Comparison of ENCODE assay signal across 1 cellular context in genomic region chr5:174371600-174372094, GRCh38.
TF ChIP-seq lines count a peak whose summit lies in the region.

No MANE protein-coding gene starts in this region.

TF ChIP-seq in HEK293, 187 proteins besides CTCF, POLR2A, EP300 and RAD21 (continued from another document and continues in another):
- TF ChIP-seq, protein P1, sequence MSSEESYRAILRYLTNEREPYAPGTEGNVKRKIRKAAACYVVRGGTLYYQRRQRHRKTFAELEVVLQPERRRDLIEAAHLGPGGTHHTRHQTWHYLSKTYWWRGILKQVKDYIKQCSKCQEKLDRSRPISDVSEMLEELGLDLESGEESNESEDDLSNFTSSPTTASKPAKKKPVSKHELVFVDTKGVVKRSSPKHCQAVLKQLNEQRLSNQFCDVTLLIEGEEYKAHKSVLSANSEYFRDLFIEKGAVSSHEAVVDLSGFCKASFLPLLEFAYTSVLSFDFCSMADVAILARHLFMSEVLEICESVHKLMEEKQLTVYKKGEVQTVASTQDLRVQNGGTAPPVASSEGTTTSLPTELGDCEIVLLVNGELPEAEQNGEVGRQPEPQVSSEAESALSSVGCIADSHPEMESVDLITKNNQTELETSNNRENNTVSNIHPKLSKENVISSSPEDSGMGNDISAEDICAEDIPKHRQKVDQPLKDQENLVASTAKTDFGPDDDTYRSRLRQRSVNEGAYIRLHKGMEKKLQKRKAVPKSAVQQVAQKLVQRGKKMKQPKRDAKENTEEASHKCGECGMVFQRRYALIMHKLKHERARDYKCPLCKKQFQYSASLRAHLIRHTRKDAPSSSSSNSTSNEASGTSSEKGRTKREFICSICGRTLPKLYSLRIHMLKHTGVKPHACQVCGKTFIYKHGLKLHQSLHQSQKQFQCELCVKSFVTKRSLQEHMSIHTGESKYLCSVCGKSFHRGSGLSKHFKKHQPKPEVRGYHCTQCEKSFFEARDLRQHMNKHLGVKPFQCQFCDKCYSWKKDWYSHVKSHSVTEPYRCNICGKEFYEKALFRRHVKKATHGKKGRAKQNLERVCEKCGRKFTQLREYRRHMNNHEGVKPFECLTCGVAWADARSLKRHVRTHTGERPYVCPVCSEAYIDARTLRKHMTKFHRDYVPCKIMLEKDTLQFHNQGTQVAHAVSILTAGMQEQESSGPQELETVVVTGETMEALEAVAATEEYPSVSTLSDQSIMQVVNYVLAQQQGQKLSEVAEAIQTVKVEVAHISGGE (tag by site-specific recombination; conservative IDR thresholded peaks at IDR 0.05; ENCODE audit: low read depth) = no peak
- peak; percentile 75 for TF ChIP-seq ZFP69B (tag by site-specific recombination; IDR thresholded peaks at IDR 0.05)
- no peak; the same call in 1 of the 2 replicates for TF ChIP-seq ZNF76 (tag by site-specific recombination; IDR thresholded peaks at IDR 0.05; ENCODE audit: borderline replicate concordance, low read depth)
- TF ChIP-seq ZNF561 (tag by site-specific recombination; IDR thresholded peaks at IDR 0.05; ENCODE audit: borderline replicate concordance) = peak; percentile 82
- peak; percentile 34 for TF ChIP-seq ZNF18 (tag by site-specific recombination; IDR thresholded peaks at IDR 0.05)
- 0 out of 2 replicates have a peak, but pooled peaks have one; percentile 35 for TF ChIP-seq ZNF768 (tag by site-specific recombination; IDR thresholded peaks at IDR 0.05)
- TF ChIP-seq ZBTB48 (tag by site-specific recombination; IDR thresholded peaks at IDR 0.05) = 0 out of 2 replicates have a peak, but pooled peaks have one; percentile 19
- TF ChIP-seq, protein P2, sequence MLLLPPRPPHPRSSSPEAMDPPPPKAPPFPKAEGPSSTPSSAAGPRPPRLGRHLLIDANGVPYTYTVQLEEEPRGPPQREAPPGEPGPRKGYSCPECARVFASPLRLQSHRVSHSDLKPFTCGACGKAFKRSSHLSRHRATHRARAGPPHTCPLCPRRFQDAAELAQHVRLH (tag by site-specific recombination; IDR thresholded peaks at IDR 0.05) = no peak
- TF ChIP-seq ZNF121 (tag by site-specific recombination; IDR thresholded peaks at IDR 0.05) = no peak
- TF ChIP-seq ZNF837 (tag by site-specific recombination; IDR thresholded peaks at IDR 0.05) = no peak
- no peak for TF ChIP-seq ZNF560 (tag by site-specific recombination; IDR thresholded peaks at IDR 0.05; ENCODE audit: borderline replicate concordance)
- no peak for TF ChIP-seq ZNF777 (tag by site-specific recombination; IDR thresholded peaks at IDR 0.05; ENCODE audit: borderline replicate concordance)
- TF ChIP-seq ZNF558 (tag by site-specific recombination; IDR thresholded peaks at IDR 0.05) = peak; percentile 85
- TF ChIP-seq FEZF1 (tag by site-specific recombination; IDR thresholded peaks at IDR 0.05) = peak; percentile 99
- TF ChIP-seq KLF1 (tag by site-specific recombination; IDR thresholded peaks at IDR 0.05) = no peak
- TF ChIP-seq ZNF132 (tag by site-specific recombination; IDR thresholded peaks at IDR 0.05; ENCODE audit: borderline replicate concordance) = no peak
- no peak for TF ChIP-seq SETDB1 (IDR thresholded peaks at IDR 0.05; ENCODE audit: insufficient read length, low read length)
- TF ChIP-seq ZNF555 (tag by site-specific recombination; conservative IDR thresholded peaks at IDR 0.05) = no peak
- no peak for TF ChIP-seq ZNF211 (tag by site-specific recombination; IDR thresholded peaks at IDR 0.05; ENCODE audit: low read depth)
- no peak for TF ChIP-seq ZBTB10 (tag by site-specific recombination; IDR thresholded peaks at IDR 0.05)
- TF ChIP-seq, protein P3, sequence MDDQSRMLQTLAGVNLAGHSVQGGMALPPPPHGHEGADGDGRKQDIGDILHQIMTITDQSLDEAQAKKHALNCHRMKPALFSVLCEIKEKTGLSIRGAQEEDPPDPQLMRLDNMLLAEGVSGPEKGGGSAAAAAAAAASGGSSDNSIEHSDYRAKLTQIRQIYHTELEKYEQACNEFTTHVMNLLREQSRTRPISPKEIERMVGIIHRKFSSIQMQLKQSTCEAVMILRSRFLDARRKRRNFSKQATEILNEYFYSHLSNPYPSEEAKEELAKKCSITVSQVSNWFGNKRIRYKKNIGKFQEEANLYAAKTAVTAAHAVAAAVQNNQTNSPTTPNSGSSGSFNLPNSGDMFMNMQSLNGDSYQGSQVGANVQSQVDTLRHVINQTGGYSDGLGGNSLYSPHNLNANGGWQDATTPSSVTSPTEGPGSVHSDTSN (CRISPR knock-in tag; IDR thresholded peaks at IDR 0.05) = no peak
- TF ChIP-seq, protein P4, sequence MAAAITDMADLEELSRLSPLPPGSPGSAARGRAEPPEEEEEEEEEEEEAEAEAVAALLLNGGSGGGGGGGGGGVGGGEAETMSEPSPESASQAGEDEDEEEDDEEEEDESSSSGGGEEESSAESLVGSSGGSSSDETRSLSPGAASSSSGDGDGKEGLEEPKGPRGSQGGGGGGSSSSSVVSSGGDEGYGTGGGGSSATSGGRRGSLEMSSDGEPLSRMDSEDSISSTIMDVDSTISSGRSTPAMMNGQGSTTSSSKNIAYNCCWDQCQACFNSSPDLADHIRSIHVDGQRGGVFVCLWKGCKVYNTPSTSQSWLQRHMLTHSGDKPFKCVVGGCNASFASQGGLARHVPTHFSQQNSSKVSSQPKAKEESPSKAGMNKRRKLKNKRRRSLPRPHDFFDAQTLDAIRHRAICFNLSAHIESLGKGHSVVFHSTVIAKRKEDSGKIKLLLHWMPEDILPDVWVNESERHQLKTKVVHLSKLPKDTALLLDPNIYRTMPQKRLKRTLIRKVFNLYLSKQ (tag by site-specific recombination; IDR thresholded peaks at IDR 0.05; ENCODE audit: borderline replicate concordance) = no peak
- no peak for TF ChIP-seq SALL2 (tag by site-specific recombination; IDR thresholded peaks at IDR 0.05; ENCODE audit: borderline replicate concordance)
- TF ChIP-seq ZNF155 (tag by site-specific recombination; IDR thresholded peaks at IDR 0.05) = no peak
- no peak for TF ChIP-seq ZNF423 (tag by site-specific recombination; IDR thresholded peaks at IDR 0.05)
- TF ChIP-seq ZNF513 (tag by site-specific recombination; IDR thresholded peaks at IDR 0.05) = peak; percentile 5; the same call in 1 of the 2 replicates
- TF ChIP-seq ZNF302 (tag by site-specific recombination; IDR thresholded peaks at IDR 0.05; ENCODE audit: low read depth) = no peak
- no peak for TF ChIP-seq ZNF704 (tag by site-specific recombination; IDR thresholded peaks at IDR 0.05)
- 0 out of 2 replicates have a peak, but pooled peaks have one; percentile 53 for TF ChIP-seq MZF1 (tag by site-specific recombination; IDR thresholded peaks at IDR 0.05; ENCODE audit: borderline replicate concordance)
- TF ChIP-seq ZNF626 (tag by site-specific recombination; IDR thresholded peaks at IDR 0.05) = no peak
- no peak for TF ChIP-seq ZNF830 (tag by site-specific recombination; IDR thresholded peaks at IDR 0.05; ENCODE audit: low read depth)
- peak; percentile 79; the same call in 1 of the 2 replicates for TF ChIP-seq ZNF394 (tag by site-specific recombination; IDR thresholded peaks at IDR 0.05; ENCODE audit: borderline replicate concordance)
- TF ChIP-seq ZNF266 (tag by site-specific recombination; IDR thresholded peaks at IDR 0.05; ENCODE audit: low read depth) = no peak
- TF ChIP-seq ZNF416 (tag by site-specific recombination; IDR thresholded peaks at IDR 0.05) = no peak
- peak; percentile 99 for TF ChIP-seq ZIC2 (tag by site-specific recombination; IDR thresholded peaks at IDR 0.05)
- TF ChIP-seq ZNF175 (tag by site-specific recombination; IDR thresholded peaks at IDR 0.05) = no peak
- 0 out of 2 replicates have a peak, but pooled peaks have one; percentile 16 for TF ChIP-seq BCL11A (tag by site-specific recombination; IDR thresholded peaks at IDR 0.05; ENCODE audit: low read depth)
- TF ChIP-seq SP2 (tag by site-specific recombination; IDR thresholded peaks at IDR 0.05) = peak; percentile 37; the same call in 1 of the 2 replicates
- no peak for TF ChIP-seq ZNF585B (tag by site-specific recombination; IDR thresholded peaks at IDR 0.05)
- peak; percentile 80 for TF ChIP-seq MYNN (tag by site-specific recombination; IDR thresholded peaks at IDR 0.05; ENCODE audit: borderline replicate concordance)
- TF ChIP-seq TCF7L2 (IDR thresholded peaks at IDR 0.05; ENCODE audit: borderline replicate concordance, low read depth, low read length) = peak; percentile 91
- TF ChIP-seq ZNF621 (tag by site-specific recombination; IDR thresholded peaks at IDR 0.05) = no peak
- TF ChIP-seq, protein P5, sequence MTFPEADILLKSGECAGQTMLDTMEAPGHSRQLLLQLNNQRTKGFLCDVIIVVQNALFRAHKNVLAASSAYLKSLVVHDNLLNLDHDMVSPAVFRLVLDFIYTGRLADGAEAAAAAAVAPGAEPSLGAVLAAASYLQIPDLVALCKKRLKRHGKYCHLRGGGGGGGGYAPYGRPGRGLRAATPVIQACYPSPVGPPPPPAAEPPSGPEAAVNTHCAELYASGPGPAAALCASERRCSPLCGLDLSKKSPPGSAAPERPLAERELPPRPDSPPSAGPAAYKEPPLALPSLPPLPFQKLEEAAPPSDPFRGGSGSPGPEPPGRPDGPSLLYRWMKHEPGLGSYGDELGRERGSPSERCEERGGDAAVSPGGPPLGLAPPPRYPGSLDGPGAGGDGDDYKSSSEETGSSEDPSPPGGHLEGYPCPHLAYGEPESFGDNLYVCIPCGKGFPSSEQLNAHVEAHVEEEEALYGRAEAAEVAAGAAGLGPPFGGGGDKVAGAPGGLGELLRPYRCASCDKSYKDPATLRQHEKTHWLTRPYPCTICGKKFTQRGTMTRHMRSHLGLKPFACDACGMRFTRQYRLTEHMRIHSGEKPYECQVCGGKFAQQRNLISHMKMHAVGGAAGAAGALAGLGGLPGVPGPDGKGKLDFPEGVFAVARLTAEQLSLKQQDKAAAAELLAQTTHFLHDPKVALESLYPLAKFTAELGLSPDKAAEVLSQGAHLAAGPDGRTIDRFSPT (tag by site-specific recombination; IDR thresholded peaks at IDR 0.05) = peak; percentile 92
- no peak for TF ChIP-seq ZFP41 (tag by site-specific recombination; IDR thresholded peaks at IDR 0.05; ENCODE audit: borderline replicate concordance)
- no peak for TF ChIP-seq ZNF174 (tag by site-specific recombination; IDR thresholded peaks at IDR 0.05)
- peak; percentile 62 for TF ChIP-seq ZNF146 (tag by site-specific recombination; IDR thresholded peaks at IDR 0.05)
- no peak for TF ChIP-seq ZNF114 (tag by site-specific recombination; IDR thresholded peaks at IDR 0.05)
- TF ChIP-seq OSR2 (tag by site-specific recombination; IDR thresholded peaks at IDR 0.05) = peak; percentile 95
- TF ChIP-seq ZNF488 (tag by site-specific recombination; IDR thresholded peaks at IDR 0.05) = peak; percentile 75; the same call in 1 of the 2 replicates
- TF ChIP-seq ZNF138 (tag by site-specific recombination; IDR thresholded peaks at IDR 0.05; ENCODE audit: borderline replicate concordance) = no peak
- peak; percentile 39; the same call in 1 of the 2 replicates for TF ChIP-seq ZNF501 (tag by site-specific recombination; IDR thresholded peaks at IDR 0.05)
- no peak for TF ChIP-seq ZNF202 (tag by site-specific recombination; IDR thresholded peaks at IDR 0.05; ENCODE audit: borderline replicate concordance)
